Comparison of ENCODE assay signal across 25 cellular contexts in genomic region chr9:94721754-94722153, GRCh38.
"Had no signal": no experiment of that assay in that cellular context is flagged by ENCODE, and none has a peak within 500 bp of the region (broad histone marks: within the 10 kb centered on the region; RNA-seq: fewer than 3 reads in every experiment).

No MANE protein-coding gene starts in this region.

- H3K9me3 ChIP-seq: breast epithelium, gastrocnemius medialis, psoas muscle, tibial artery, upper lobe of right lung had no signal

- H2AFZ ChIP-seq: hepatocyte, parathyroid adenoma had no signal

- H3K27me3 ChIP-seq: breast epithelium, gastrocnemius medialis, hepatocyte, tibial artery, upper lobe of right lung had no signal

- ATAC-seq: activated CD8-positive, alpha-beta memory T cell treated with anti-CD3 and anti-CD28 coated beads, Interleukin-2, amount 10 ng/mL, durations not matched to agents 7 days and 5 days; activated CD8-positive, alpha-beta T cell treated with anti-CD3 and anti-CD28 coated beads, Interleukin-2, amount 10 ng/mL, durations not matched to agents 7 days and 5 days; gastrocnemius medialis; left colon; psoas muscle; stimulated activated memory B cell treated with anti-CD40 and anti-IgM and Interleukin-4, amounts not matched to agents 10 μg/mL and 1 μg/mL and 100 μg/mL, for 72 hours; stimulated activated naive CD8-positive, alpha-beta T cell treated with anti-CD3 and anti-CD28 coated beads, Interleukin-15, amount 100 ng/mL, for 72 hours; upper lobe of right lung had no signal

- H3K4me3 ChIP-seq: breast epithelium, gastrocnemius medialis, hepatocyte, psoas muscle, smooth muscle cell, tibial artery, upper lobe of right lung had no signal

- H3K79me2 ChIP-seq: hepatocyte, parathyroid adenoma had no signal

- H3K9ac ChIP-seq: parathyroid adenoma had no signal

- FAIRE-seq: colon had no signal

- H3K36me3 ChIP-seq: breast epithelium, gastrocnemius medialis, tibial artery, upper lobe of right lung had no signal

- DNase-seq: activated B cell treated with CpG ODN at 0.5 μM for 24 hours; activated CD4-positive, alpha-beta T cell treated with anti-CD3 and anti-CD28 coated beads, Interleukin-2, amount 50 U/mL, for 1 hour; activated CD8-positive, alpha-beta memory T cell treated with anti-CD3 and anti-CD28 coated beads, Interleukin-2, amount 10 ng/mL, durations not matched to agents 7 days and 5 days; activated CD8-positive, alpha-beta T cell treated with anti-CD3 and anti-CD28 coated beads, Interleukin-2, amount 10 ng/mL, durations not matched to agents 7 days and 5 days; activated T-cell treated with anti-CD3 and anti-CD28 coated beads, Interleukin-2, amount 50 U/mL, for 48 hours; dermis blood vessel endothelial cell; effector CD8-positive, alpha-beta T cell; gastrocnemius medialis; islet precursor cell; left colon; naive B cell; occipital lobe; psoas muscle; stimulated activated CD4-positive, alpha-beta T cell treated with anti-CD3 and anti-CD28 coated beads, Interleukin-1b, Interleukin-23, amount 100 ng/mL, for 48 hours; stimulated activated CD4-positive, alpha-beta T cell treated with anti-CD3 and anti-CD28 coated beads, Interleukin-4, amount 100 ng/mL, for 4 hours; stimulated activated CD8-positive, alpha-beta memory T cell treated with anti-CD3 and anti-CD28 coated beads, Interleukin-4, amount 100 ng/mL, for 48 hours; stimulated activated naive CD8-positive, alpha-beta T cell treated with anti-CD3 and anti-CD28 coated beads, Interleukin-15, amount 100 ng/mL, for 72 hours; tibial artery; upper lobe of right lung had no signal

- H3K4me1 ChIP-seq: breast epithelium, parathyroid adenoma, psoas muscle had no signal

- H3K4me2 ChIP-seq: hepatocyte, smooth muscle cell had no signal

- H3K27ac ChIP-seq: breast epithelium, gastrocnemius medialis, hepatocyte, parathyroid adenoma, psoas muscle, tibial artery, upper lobe of right lung had no signal
